31 cellular contexts compared by ENCODE assay signal in the genomic region with DNA sequence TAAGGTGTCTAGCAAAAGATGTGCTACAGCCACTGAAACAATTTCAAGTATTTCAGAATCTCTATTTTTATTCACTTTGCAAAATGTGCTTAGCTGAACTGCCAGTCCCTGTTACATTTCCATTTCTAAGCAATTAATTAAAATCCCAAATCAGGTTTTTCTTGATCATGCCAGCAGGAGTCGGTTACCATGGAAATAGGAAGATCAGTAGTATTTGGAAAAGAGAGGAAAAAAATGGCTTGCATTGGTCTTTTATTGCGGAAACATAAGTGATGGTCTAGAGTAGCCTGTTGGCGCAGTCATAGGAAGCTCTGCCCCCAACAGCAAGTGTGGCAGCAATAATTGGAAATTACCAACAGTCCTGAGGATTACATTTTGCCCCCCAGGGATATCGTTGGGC.
"Had no signal": no experiment of that assay in that cellular context is flagged by ENCODE, and none has a peak within 500 bp of the region (broad histone marks: within the 10 kb centered on the region; RNA-seq: fewer than 3 reads in every experiment).

No MANE protein-coding gene starts in this region.

- H3K4me3 ChIP-seq: ascending aorta, breast epithelium, cardiac muscle cell, colonic mucosa had no signal

- H3K27me3 ChIP-seq: ascending aorta, breast epithelium, cardiac muscle cell, colonic mucosa had no signal

- H3K4me1 Mint-ChIP-seq: activated CD4-positive, alpha-beta memory T cell treated with anti-CD3 and anti-CD28 coated beads, Interleukin-2, amount 10 ng/mL, durations not matched to agents 7 days and 5 days; activated CD4-positive, alpha-beta T cell treated with anti-CD3 and anti-CD28 coated beads, Interleukin-2, amount 10 ng/mL, durations not matched to agents 7 days and 5 days; activated naive CD4-positive, alpha-beta T cell treated with anti-CD3 and anti-CD28 coated beads, Interleukin-2, amount 10 ng/mL, durations not matched to agents 7 days and 5 days; activated naive CD8-positive, alpha-beta T cell treated with anti-CD3 and anti-CD28 coated beads, Interleukin-2, amount 10 ng/mL, durations not matched to agents 7 days and 5 days had no signal

- H3K36me3 Mint-ChIP-seq: activated naive CD4-positive, alpha-beta T cell treated with anti-CD3 and anti-CD28 coated beads, Interleukin-2, amount 10 ng/mL, durations not matched to agents 7 days and 5 days; activated naive CD4-positive, alpha-beta T cell treated with anti-CD3 and anti-CD28 coated beads, Interleukin-2, amount 50 U/mL, for 72 hours; activated naive CD8-positive, alpha-beta T cell treated with anti-CD3 and anti-CD28 coated beads, Interleukin-2, amount 10 ng/mL, durations not matched to agents 7 days and 5 days; brain had no signal

- H3K9me3 Mint-ChIP-seq: activated CD4-positive, alpha-beta memory T cell treated with anti-CD3 and anti-CD28 coated beads, Interleukin-2, amount 10 ng/mL, durations not matched to agents 7 days and 5 days; activated naive CD4-positive, alpha-beta T cell treated with anti-CD3 and anti-CD28 coated beads, Interleukin-2, amount 10 ng/mL, durations not matched to agents 7 days and 5 days; brain had no signal

- H3K36me3 ChIP-seq: ascending aorta, breast epithelium, cardiac muscle cell, colonic mucosa, WERI-Rb-1 had no signal

- ATAC-seq: activated CD4-positive, alpha-beta T cell treated with anti-CD3 and anti-CD28 coated beads for 36 hours; activated naive CD4-positive, alpha-beta T cell treated with anti-CD3 and anti-CD28 coated beads, Interleukin-2, amount 50 U/mL, for 72 hours; activated T-cell treated with anti-CD3 and anti-CD28 coated beads, Interleukin-2, amount 50 U/mL, for 72 hours; esophagus mucosa; T-helper 17 cell had no signal

- H3K27ac Mint-ChIP-seq: activated CD4-positive, alpha-beta memory T cell treated with anti-CD3 and anti-CD28 coated beads, Interleukin-2, amount 10 ng/mL, durations not matched to agents 7 days and 5 days; activated CD4-positive, alpha-beta T cell treated with anti-CD3 and anti-CD28 coated beads for 36 hours; activated CD4-positive, alpha-beta T cell treated with anti-CD3 and anti-CD28 coated beads, Interleukin-2, amount 10 ng/mL, durations not matched to agents 7 days and 5 days; activated naive CD4-positive, alpha-beta T cell treated with anti-CD3 and anti-CD28 coated beads, Interleukin-2, amount 10 ng/mL, durations not matched to agents 7 days and 5 days; activated naive CD4-positive, alpha-beta T cell treated with anti-CD3 and anti-CD28 coated beads, Interleukin-2, amount 50 U/mL, for 72 hours; activated naive CD8-positive, alpha-beta T cell treated with anti-CD3 and anti-CD28 coated beads, Interleukin-2, amount 10 ng/mL, durations not matched to agents 7 days and 5 days; activated T-cell treated with anti-CD3 and anti-CD28 coated beads, Interleukin-2, amount 50 U/mL, for 24 hours; activated T-cell treated with anti-CD3 and anti-CD28 coated beads, Interleukin-2, amount 50 U/mL, for 72 hours; brain; T-helper 17 cell; T-helper 2 cell treated with Interferon-gamma antibody and Interleukin-4, amounts not matched to agents 5 μg/mL and 100 μg/mL, for 36 hours had no signal

- H3K27me3 Mint-ChIP-seq: activated CD4-positive, alpha-beta memory T cell treated with anti-CD3 and anti-CD28 coated beads, Interleukin-2, amount 10 ng/mL, durations not matched to agents 7 days and 5 days; activated CD4-positive, alpha-beta T cell treated with anti-CD3 and anti-CD28 coated beads for 36 hours; activated CD4-positive, alpha-beta T cell treated with anti-CD3 and anti-CD28 coated beads, Interleukin-2, amount 10 ng/mL, durations not matched to agents 7 days and 5 days; activated naive CD4-positive, alpha-beta T cell treated with anti-CD3 and anti-CD28 coated beads, Interleukin-2, amount 10 ng/mL, durations not matched to agents 7 days and 5 days; activated naive CD8-positive, alpha-beta T cell treated with anti-CD3 and anti-CD28 coated beads, Interleukin-2, amount 10 ng/mL, durations not matched to agents 7 days and 5 days; activated T-cell treated with anti-CD3 and anti-CD28 coated beads, Interleukin-2, amount 50 U/mL, for 24 hours; brain; T-helper 17 cell had no signal

- DNase-seq: activated CD4-positive, alpha-beta memory T cell treated with anti-CD3 and anti-CD28 coated beads, Interleukin-2, amount 10 ng/mL, durations not matched to agents 7 days and 5 days; activated CD4-positive, alpha-beta T cell treated with anti-CD3 and anti-CD28 coated beads for 36 hours; activated CD4-positive, alpha-beta T cell treated with anti-CD3 and anti-CD28 coated beads, Interleukin-2, amount 10 ng/mL, durations not matched to agents 7 days and 5 days; activated CD4-positive, alpha-beta T cell treated with anti-CD3 and anti-CD28 coated beads, Interleukin-2, amount 50 U/mL, for 4 hours; activated CD4-positive, CD25-positive, alpha-beta regulatory T cell; activated CD4-positive, CD25-positive, alpha-beta regulatory T cell treated with anti-CD3 and anti-CD28 coated beads, Interleukin-2, amount 50 U/mL, for 72 hours; activated CD8-positive, alpha-beta memory T cell treated with anti-CD3 and anti-CD28 coated beads, Interleukin-2, amount 50 U/mL, for 48 hours; activated gamma-delta T cell; activated naive CD4-positive, alpha-beta T cell; activated naive CD4-positive, alpha-beta T cell treated with anti-CD3 and anti-CD28 coated beads, Interleukin-2, amount 10 ng/mL, durations not matched to agents 7 days and 5 days; activated naive CD8-positive, alpha-beta T cell treated with anti-CD3 and anti-CD28 coated beads, Interleukin-2, amount 10 ng/mL, durations not matched to agents 7 days and 5 days; activated T-cell treated with anti-CD3 and anti-CD28 coated beads for 4 hours; activated T-cell treated with anti-CD3 and anti-CD28 coated beads, Interleukin-2, amount 50 U/mL, for 24 hours; activated T-cell treated with anti-CD3 and anti-CD28 coated beads, Interleukin-2, amount 50 U/mL, for 72 hours; central memory CD4-positive, alpha-beta T cell; cerebellar nuclear complex; colonic mucosa; effector CD8-positive, alpha-beta T cell; foreskin fibroblast; head of caudate nucleus; T-helper 1 cell; T-helper 17 cell; T1000; WERI-Rb-1 had no signal

- H3K9me3 ChIP-seq: ascending aorta, colonic mucosa had no signal

- H3K4me1 ChIP-seq: ascending aorta, breast epithelium, colonic mucosa had no signal

- H3K4me3 Mint-ChIP-seq: activated CD4-positive, alpha-beta memory T cell treated with anti-CD3 and anti-CD28 coated beads, Interleukin-2, amount 10 ng/mL, durations not matched to agents 7 days and 5 days; activated CD4-positive, alpha-beta T cell treated with anti-CD3 and anti-CD28 coated beads for 36 hours; activated CD4-positive, alpha-beta T cell treated with anti-CD3 and anti-CD28 coated beads, Interleukin-2, amount 10 ng/mL, durations not matched to agents 7 days and 5 days; activated naive CD4-positive, alpha-beta T cell treated with anti-CD3 and anti-CD28 coated beads, Interleukin-2, amount 10 ng/mL, durations not matched to agents 7 days and 5 days; activated naive CD8-positive, alpha-beta T cell treated with anti-CD3 and anti-CD28 coated beads, Interleukin-2, amount 10 ng/mL, durations not matched to agents 7 days and 5 days; activated T-cell treated with anti-CD3 and anti-CD28 coated beads, Interleukin-2, amount 50 U/mL, for 24 hours; activated T-cell treated with anti-CD3 and anti-CD28 coated beads, Interleukin-2, amount 50 U/mL, for 72 hours; T-helper 17 cell; T-helper 2 cell treated with Interferon-gamma antibody and Interleukin-4, amounts not matched to agents 5 μg/mL and 100 μg/mL, for 36 hours had no signal

- H3K27ac ChIP-seq: ascending aorta, breast epithelium, cardiac muscle cell, colonic mucosa, WERI-Rb-1 had no signal
